14 cellular contexts compared by ENCODE assay signal in the genomic region with DNA sequence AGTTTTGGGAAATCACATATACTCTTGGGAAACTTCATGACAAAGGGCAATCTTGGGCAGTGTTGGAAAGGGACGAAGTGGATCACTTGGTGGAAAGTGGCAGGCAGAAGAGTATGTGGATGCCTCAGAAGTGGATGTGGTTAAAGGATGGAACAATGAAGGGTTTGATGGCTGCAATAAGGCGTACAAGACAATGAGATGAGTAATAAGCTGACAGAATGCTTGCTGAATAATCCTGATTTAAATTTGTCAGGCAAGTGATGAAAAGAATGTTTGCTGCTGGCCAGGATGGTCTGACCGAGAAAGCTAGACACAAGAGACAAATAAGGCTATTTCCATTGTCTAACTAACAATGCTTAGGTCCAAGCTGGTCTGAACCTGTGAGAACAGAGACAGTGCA.
DNase-seq lines count a peak whose midpoint lies in the region; ATAC-seq, FAIRE-seq and TF ChIP-seq lines count a peak whose summit lies in the region.
"Had no signal": no experiment of that assay in that cellular context is flagged by ENCODE, and none has a peak within 500 bp of the region (broad histone marks: within the 10 kb centered on the region; RNA-seq: fewer than 3 reads in every experiment).

No MANE protein-coding gene starts in this region.

- H3K14ac ChIP-seq in trophoblast cell (ENCODE audit: low read length): no peak overlapping the region

- H2AK5ac ChIP-seq in trophoblast cell (ENCODE audit: low read length): no peak overlapping the region

- H2AFZ ChIP-seq in neuron (ENCODE audit: low read depth, low read length) (peak overlapping the region; percentile 76), trophoblast cell (ENCODE audit: insufficient read depth, low read length, poor library complexity) (no peak overlapping the region)

- H3K9me3 ChIP-seq in neuron (ENCODE audit: low read length) (no peaks in the 10 kb centered on the region), trophoblast cell (ENCODE audit: insufficient read depth, low read depth, low read length) (no peaks in the 10 kb centered on the region)
- H3K9me3 ChIP-seq: mucosa of descending colon had no signal

- H3K79me2 ChIP-seq in trophoblast cell (ENCODE audit: control insufficient read depth, insufficient read depth, low read length, poor library complexity): no peaks in the 10 kb centered on the region

- H3K4me3 ChIP-seq in cardiac fibroblast (replicated peaks in 1 of 2; ENCODE audit: low read depth in 2 of 2, low read length in 2 of 2) (no peak overlapping the region), neuron (ENCODE audit: low read length) (no peak overlapping the region), trophoblast cell (ENCODE audit: low read depth, low read length) (no peak overlapping the region)
- H3K4me3 ChIP-seq: mucosa of descending colon, SK-N-MC had no signal

- TF ChIP-seq CTCF in cardiac fibroblast (IDR thresholded peaks at IDR 0.05; ENCODE audit: low read depth, low read length): no peak

- no peak for ATAC-seq in HG02938 (IDR thresholded peaks at IDR 0.05; ENCODE audit: unreplicated experiment)
- ATAC-seq: mucosa of descending colon had no signal

- H3K36me3 ChIP-seq in neuron (ENCODE audit: insufficient read depth, low read length) (no peaks in the 10 kb centered on the region), trophoblast cell (ENCODE audit: control insufficient read depth in 1 of 2, insufficient read depth in 2 of 2, low read length in 2 of 2) (no peaks in the 10 kb centered on the region)

- H4K91ac ChIP-seq in trophoblast cell (ENCODE audit: low read depth, low read length): no peak overlapping the region

- in situ Hi-C loops in G401 (cut with HindIII; ENCODE audit: low sequenced_read_pairs): no loop called here

- H3K9ac ChIP-seq in trophoblast cell (ENCODE audit: low read length): no peak overlapping the region

- peaks cover 33% of the 10 kb centered on the region for H3K4me1 ChIP-seq in neuron (ENCODE audit: insufficient read depth, low read length)
- H3K4me1 ChIP-seq in trophoblast cell (ENCODE audit: control insufficient read depth in 1 of 2, insufficient read depth in 2 of 2, low read length in 2 of 2): peaks cover 0 to 3% of the 10 kb centered on the region in 2 experiments

- WGBS in trophoblast cell (ENCODE audit: extremely low coverage, insufficient coverage, insufficient read length): no CpG with 5 or more reads among the region's 3 CpGs

- H2BK12ac ChIP-seq in trophoblast cell (ENCODE audit: low read length): no peak overlapping the region

- no peaks in the 10 kb centered on the region for H3K27me3 ChIP-seq in neuron (ENCODE audit: insufficient read depth, low read length)
- no peaks in the 10 kb centered on the region for H3K27me3 ChIP-seq in trophoblast cell (ENCODE audit: insufficient read depth, low read length)

- H3K4me2 ChIP-seq in trophoblast cell (ENCODE audit: low read length): no peak overlapping the region

- no peak overlapping the region for H4K12ac ChIP-seq in trophoblast cell (ENCODE audit: low read depth, low read length)

- H3K27ac ChIP-seq in trophoblast cell (ENCODE audit: low read depth, low read length): no peak overlapping the region
- H3K27ac ChIP-seq: SK-N-MC had no signal

- H4K8ac ChIP-seq in trophoblast cell (ENCODE audit: low read depth, low read length): no peak overlapping the region

- no peak overlapping the region for H3K18ac ChIP-seq in trophoblast cell (ENCODE audit: low read length)

- H2BK120ac ChIP-seq in trophoblast cell (ENCODE audit: insufficient read depth, low read length, poor library complexity): no peak overlapping the region

- H3K4ac ChIP-seq in trophoblast cell (ENCODE audit: low read depth, low read length): no peak overlapping the region

- no peak for FAIRE-seq in RCC 7860 (lab: Jason Lieb, UNC)

- no peak overlapping the region for H3K23ac ChIP-seq in trophoblast cell (ENCODE audit: low read length)

- DNase-seq in Daoy (ENCODE audit: low read depth): peak; percentile 30
- DNase-seq in RCC 7860 (ENCODE audit: low spot score): peak; percentile 67
- DNase-seq in cardiac fibroblast (ENCODE audit: low read depth in 2 of 2): peak; percentile 45 to 87
- no peak for DNase-seq in trophoblast cell
- DNase-seq in G401 (ENCODE audit: low spot score): no peak
- no peak for DNase-seq in NCI-H1930 (lab: John Stamatoyannopoulos, UW)
- DNase-seq: activated CD4-positive, alpha-beta T cell treated with anti-CD3 and anti-CD28 coated beads, Interleukin-2, amount 50 U/mL, for 1 hour; COR-L47; endodermal cell; mucosa of descending colon; NCI-H510A treated with DMSO at 0.1 percent for 48 hours had no signal

- no peak overlapping the region for H2BK5ac ChIP-seq in trophoblast cell (ENCODE audit: low read depth, low read length, poor library complexity)

- H3K79me1 ChIP-seq in trophoblast cell (ENCODE audit: low read length): no peaks in the 10 kb centered on the region

Comparison
In these comparisons a context has a peak if more than half of its experiments do, and no peak if none do; other contexts are left out.
1. DNase-seq: peak in Daoy (single experiment), RCC 7860 (single experiment) and cardiac fibroblast (2 of 2); none in trophoblast cell (0 of 2), G401 (single experiment) and NCI-H1930 (0 of 2).